Comparison of ENCODE assay signal across 26 cellular contexts in genomic region chr4:1328267-1329155, GRCh38. TPM values are rescaled to one million over a fixed set of nuclear protein-coding genes. Genes with fewer than 3 reads are reported as not detected.
A peak's percentile ranks its signal among the peaks of the same experiment; 100 is the strongest.
DNase-seq lines count a peak whose midpoint lies in the region; ATAC-seq and TF ChIP-seq lines count a peak whose summit lies in the region.
"Had no signal": no experiment of that assay in that cellular context is flagged by ENCODE, and none has a peak within 500 bp of the region (broad histone marks: within the 10 kb centered on the region; RNA-seq: fewer than 3 reads in every experiment).

No MANE protein-coding gene starts in this region.

- no peak overlapping the region for H3K14ac ChIP-seq in mesenchymal stem cell (ENCODE audit: low read length in 2 of 2)

- no peak overlapping the region for H4K91ac ChIP-seq in mesenchymal stem cell (ENCODE audit: low read length)

- no peak overlapping the region for H2BK5ac ChIP-seq in mesenchymal stem cell (ENCODE audit: low read depth, low read length, poor library complexity, severe bottlenecking)

- POLR2A ChIA-PET in MCF 10A (lab: Yijun Ruan, JAX) = interaction anchor here (1.4 to 2.8 kb wide), 7 partner anchors 18 to 136 kb away, joined by 4 to 47 read pairs (median 6); partner anchors contain the start of genes CTBP1, MAEA and UVSSA

- H2BK12ac ChIP-seq in mesenchymal stem cell (ENCODE audit: low read length in 2 of 2) = no peak overlapping the region

- no peak overlapping the region for H3K18ac ChIP-seq in mesenchymal stem cell (ENCODE audit: low read depth in 1 of 2, low read length in 2 of 2)

- CTCF ChIA-PET in MCF 10A (lab: Yijun Ruan, JAX) = interaction anchor here (0.7 to 1.1 kb wide), 3 partner anchors 10 to 30 kb away, joined by 3 to 4 read pairs (median 3); no protein-coding TSS in a partner anchor

- H3K4me1 ChIP-seq in breast epithelium (no peaks in the 10 kb centered on the region), mesenchymal stem cell (ENCODE audit: control insufficient read depth, insufficient read depth, low read depth, low read length) (peaks cover 49% of the 10 kb centered on the region)
- H3K4me1 ChIP-seq: HAP-1, Peyer's patch had no signal

- H2AFZ ChIP-seq in mesenchymal stem cell (ENCODE audit: low read depth, low read length) = no peak overlapping the region

- no peaks in the 10 kb centered on the region for H3K9me3 ChIP-seq in breast epithelium
- peaks cover 13% of the 10 kb centered on the region for H3K9me3 ChIP-seq in mesenchymal stem cell (ENCODE audit: control insufficient read depth, low read length)
- H3K9me3 ChIP-seq: HAP-1, Peyer's patch, upper lobe of left lung had no signal

- intact Hi-C loops in MCF 10A (cut with micrococcal nuclease) (no loop called here), breast epithelium (cut with DNase I; ENCODE audit: low total_unique reads) (no loop called here)

- no peak for ATAC-seq in activated CD4-positive, CD25-positive, alpha-beta regulatory T cell treated with anti-CD3 and anti-CD28 coated beads, Interleukin-2, amount 50 U/mL, for 24 hours
- no peak for ATAC-seq in GM21526 (IDR thresholded peaks at IDR 0.05; ENCODE audit: low FRiP score, unreplicated experiment)
- ATAC-seq: activated T-cell treated with anti-CD3 and anti-CD28 coated beads, Interleukin-2, amount 50 U/mL, for 4 hours; left lobe of liver; stimulated activated naive B cell treated with anti-CD40 and anti-IgM and Interleukin-4, amounts not matched to agents 10 μg/mL and 1 μg/mL and 100 μg/mL, for 72 hours had no signal

- TF ChIP-seq POLR2A in breast epithelium (IDR thresholded peaks at IDR 0.05) = no peak

- no peak overlapping the region for H3K23ac ChIP-seq in mesenchymal stem cell (ENCODE audit: low read length in 2 of 2)

- TF ChIP-seq CTCF in MCF 10A (IDR thresholded peaks at IDR 0.05; ENCODE audit: unreplicated experiment) = no peak
- no peak for TF ChIP-seq CTCF in breast epithelium (IDR thresholded peaks at IDR 0.05)

- H3K4me2 ChIP-seq in mesenchymal stem cell (ENCODE audit: low read length, poor library complexity, severe bottlenecking) = no peak overlapping the region

- no peak overlapping the region for H2BK15ac ChIP-seq in mesenchymal stem cell (ENCODE audit: low read depth, poor library complexity, severe bottlenecking)

- no peaks in the 10 kb centered on the region for H3K36me3 ChIP-seq in breast epithelium
- H3K36me3 ChIP-seq in mesenchymal stem cell (ENCODE audit: control insufficient read depth in 1 of 2, insufficient read depth in 2 of 2, low read depth in 1 of 2, low read length in 2 of 2) = peaks cover 80 to 88% of the 10 kb centered on the region in 2 experiments

- H3K79me1 ChIP-seq in mesenchymal stem cell (replicated peaks; ENCODE audit: low read length, poor library complexity, severe bottlenecking) = peaks cover 48% of the 10 kb centered on the region

- peak overlapping the region; percentile 95 for H3K27ac Mint-ChIP-seq in MCF 10A (ENCODE audit: low read depth, unreplicated experiment)
- H3K27ac Mint-ChIP-seq in activated naive CD8-positive, alpha-beta T cell treated with anti-CD3 and anti-CD28 coated beads for 36 hours = peak overlapping the region; percentile 29
- H3K27ac Mint-ChIP-seq in T-helper 2 cell treated with Interferon-gamma antibody and Interleukin-4, amounts not matched to agents 5 μg/mL and 100 μg/mL, for 36 hours = no peak overlapping the region
- H3K27ac Mint-ChIP-seq: stimulated activated naive B cell treated with anti-CD40 and anti-IgM and Interleukin-4, amounts not matched to agents 10 μg/mL and 1 μg/mL and 100 μg/mL, for 72 hours had no signal

- peaks cover 22% of the 10 kb centered on the region for H3K4me1 Mint-ChIP-seq in MCF 10A (ENCODE audit: insufficient read depth, unreplicated experiment)
- H3K4me1 Mint-ChIP-seq in activated naive CD8-positive, alpha-beta T cell treated with anti-CD3 and anti-CD28 coated beads for 36 hours = peaks cover 21% of the 10 kb centered on the region
- peaks cover 25% of the 10 kb centered on the region for H3K4me1 Mint-ChIP-seq in T-helper 2 cell treated with Interferon-gamma antibody and Interleukin-4, amounts not matched to agents 5 μg/mL and 100 μg/mL, for 36 hours (ENCODE audit: low read depth)
- H3K4me1 Mint-ChIP-seq: endodermal cell had no signal

- 97% methylated on average over 51 of the region's 51 CpGs for WGBS in mesenchymal stem cell

- peak overlapping the region; percentile 89 for H2AK5ac ChIP-seq in mesenchymal stem cell (ENCODE audit: low read length, severe bottlenecking)

- H2BK120ac ChIP-seq in mesenchymal stem cell (ENCODE audit: low read depth, low read length) = no peak overlapping the region

- H3K27ac ChIP-seq in breast epithelium = no peak overlapping the region
- no peak overlapping the region for H3K27ac ChIP-seq in mesenchymal stem cell (ENCODE audit: low read length, poor library complexity, severe bottlenecking)

- H3K27me3 ChIP-seq in breast epithelium = no peaks in the 10 kb centered on the region
- H3K27me3 ChIP-seq in mesenchymal stem cell (ENCODE audit: control insufficient read depth in 1 of 2, insufficient read depth in 1 of 2, low read length in 2 of 2) = no peaks in the 10 kb centered on the region
- H3K27me3 ChIP-seq: Peyer's patch, upper lobe of left lung had no signal

- no peak overlapping the region for H3K4me3 ChIP-seq in breast epithelium
- H3K4me3 ChIP-seq in mesenchymal stem cell (ENCODE audit: insufficient read depth in 1 of 2, low read depth in 1 of 2, low read length in 2 of 2) = no peak overlapping the region
- H3K4me3 ChIP-seq: HAP-1, Peyer's patch, upper lobe of left lung had no signal

- DNase-seq in MCF 10A (ENCODE audit: unreplicated experiment) (no peak), breast epithelium (ENCODE audit: low spot score in 2 of 2) (no peak), mesenchymal stem cell (no peak), cerebellum (ENCODE audit: low spot score) (no peak)
- no peak for DNase-seq in activated naive CD8-positive, alpha-beta T cell treated with anti-CD3 and anti-CD28 coated beads for 36 hours
- DNase-seq in T-helper 2 cell treated with Interferon-gamma antibody and Interleukin-4, amounts not matched to agents 5 μg/mL and 100 μg/mL, for 36 hours (ENCODE audit: low spot score) = no peak
- DNase-seq: activated CD4-positive, alpha-beta T cell treated with anti-CD3 and anti-CD28 coated beads for 48 hours; activated T-cell treated with anti-CD3 and anti-CD28 coated beads, Interleukin-2, amount 50 U/mL, for 4 hours; DMS 273 treated with DMSO at 0.1 percent for 48 hours; endodermal cell; Karpas-422; mesendoderm; NCI-H1417; NCI-H2029 treated with DMSO at 0.1 percent for 48 hours; NCI-H69; nucleus accumbens; Peyer's patch; stimulated activated naive B cell treated with anti-CD40 and anti-IgM and Interleukin-4, amounts not matched to agents 10 μg/mL and 1 μg/mL and 100 μg/mL, for 72 hours; SW 1271; T1000; WERI-Rb-1 had no signal

- H3K27me3 Mint-ChIP-seq in MCF 10A (ENCODE audit: insufficient read depth, unreplicated experiment) = no peaks in the 10 kb centered on the region
- H3K27me3 Mint-ChIP-seq in activated naive CD8-positive, alpha-beta T cell treated with anti-CD3 and anti-CD28 coated beads for 36 hours = no peaks in the 10 kb centered on the region
- no peaks in the 10 kb centered on the region for H3K27me3 Mint-ChIP-seq in T-helper 2 cell treated with Interferon-gamma antibody and Interleukin-4, amounts not matched to agents 5 μg/mL and 100 μg/mL, for 36 hours (ENCODE audit: low read depth)
- H3K27me3 Mint-ChIP-seq: stimulated activated naive B cell treated with anti-CD40 and anti-IgM and Interleukin-4, amounts not matched to agents 10 μg/mL and 1 μg/mL and 100 μg/mL, for 72 hours had no signal

- H3K9me3 Mint-ChIP-seq in MCF 10A (ENCODE audit: unreplicated experiment) = no peaks in the 10 kb centered on the region
- no peaks in the 10 kb centered on the region for H3K9me3 Mint-ChIP-seq in activated naive CD8-positive, alpha-beta T cell treated with anti-CD3 and anti-CD28 coated beads for 36 hours
- H3K9me3 Mint-ChIP-seq in T-helper 2 cell treated with Interferon-gamma antibody and Interleukin-4, amounts not matched to agents 5 μg/mL and 100 μg/mL, for 36 hours = no peaks in the 10 kb centered on the region
- H3K9me3 Mint-ChIP-seq: activated T-cell treated with anti-CD3 and anti-CD28 coated beads, Interleukin-2, amount 50 U/mL, for 4 hours; endodermal cell; stimulated activated naive B cell treated with anti-CD40 and anti-IgM and Interleukin-4, amounts not matched to agents 10 μg/mL and 1 μg/mL and 100 μg/mL, for 72 hours had no signal

- H3K4me3 Mint-ChIP-seq in MCF 10A (ENCODE audit: unreplicated experiment) = no peak overlapping the region
- H3K4me3 Mint-ChIP-seq in activated naive CD8-positive, alpha-beta T cell treated with anti-CD3 and anti-CD28 coated beads for 36 hours = no peak overlapping the region
- no peak overlapping the region for H3K4me3 Mint-ChIP-seq in T-helper 2 cell treated with Interferon-gamma antibody and Interleukin-4, amounts not matched to agents 5 μg/mL and 100 μg/mL, for 36 hours
- H3K4me3 Mint-ChIP-seq: activated T-cell treated with anti-CD3 and anti-CD28 coated beads, Interleukin-2, amount 50 U/mL, for 4 hours; endodermal cell; stimulated activated naive B cell treated with anti-CD40 and anti-IgM and Interleukin-4, amounts not matched to agents 10 μg/mL and 1 μg/mL and 100 μg/mL, for 72 hours had no signal

- BruUV-seq in MCF 10A (replicated peaks; lab: Mats Ljungman, UMichigan) = no TSS peak

- H4K8ac ChIP-seq in mesenchymal stem cell (ENCODE audit: low read length) = no peak overlapping the region

- H3K9ac ChIP-seq in mesenchymal stem cell (ENCODE audit: low read length) = no peak overlapping the region

- H3K36me3 Mint-ChIP-seq in MCF 10A (ENCODE audit: insufficient read depth, unreplicated experiment) = peaks cover 64% of the 10 kb centered on the region
- peaks cover 19% of the 10 kb centered on the region for H3K36me3 Mint-ChIP-seq in activated naive CD8-positive, alpha-beta T cell treated with anti-CD3 and anti-CD28 coated beads for 36 hours
- peaks cover 22% of the 10 kb centered on the region for H3K36me3 Mint-ChIP-seq in T-helper 2 cell treated with Interferon-gamma antibody and Interleukin-4, amounts not matched to agents 5 μg/mL and 100 μg/mL, for 36 hours (ENCODE audit: low read depth)

- H3K4ac ChIP-seq in mesenchymal stem cell (ENCODE audit: low read depth in 1 of 2, low read length in 2 of 2) = no peak overlapping the region

RNA-seq across cellular contexts. Expression of gene UVSSA, which starts 18.5 kb away (rescaled TPM):
- total RNA-seq in MCF 10A (2022) = 41.1 and 43.6 TPM in 2 replicates
- 10 to 100 TPM; 13.9 to 22.9 (median 14.3) TPM for total RNA-seq in breast epithelium
- total RNA-seq in activated naive CD8-positive, alpha-beta T cell treated with anti-CD3 and anti-CD28 coated beads for 36 hours = 10 to 100 TPM; 13.2 to 14.1 TPM
- polyA plus RNA-seq in mesenchymal stem cell (2013, experiment 1 of 2) = 4.8 TPM
- polyA plus RNA-seq in mesenchymal stem cell (2013, experiment 2 of 2) = 4.3 TPM
- total RNA-seq in cerebellum = 14.8 TPM

RNA-seq across cellular contexts. Expression of gene MAEA, which starts 38.8 kb away (rescaled TPM):
- total RNA-seq in MCF 10A (2022) (78.8 and 89.6 TPM in 2 replicates), breast epithelium (10 to 100 TPM; 49.9 to 76.7 (median 62.3) TPM), cerebellum (29.5 TPM)
- 10 to 100 TPM; 51.3 to 53.2 TPM for total RNA-seq in activated naive CD8-positive, alpha-beta T cell treated with anti-CD3 and anti-CD28 coated beads for 36 hours
- 37.6 TPM for polyA plus RNA-seq in mesenchymal stem cell (2013, experiment 1 of 2)
- 37.1 TPM for polyA plus RNA-seq in mesenchymal stem cell (2013, experiment 2 of 2)
